ENCODE assay signal across 17 cellular contexts in the genomic region with DNA sequence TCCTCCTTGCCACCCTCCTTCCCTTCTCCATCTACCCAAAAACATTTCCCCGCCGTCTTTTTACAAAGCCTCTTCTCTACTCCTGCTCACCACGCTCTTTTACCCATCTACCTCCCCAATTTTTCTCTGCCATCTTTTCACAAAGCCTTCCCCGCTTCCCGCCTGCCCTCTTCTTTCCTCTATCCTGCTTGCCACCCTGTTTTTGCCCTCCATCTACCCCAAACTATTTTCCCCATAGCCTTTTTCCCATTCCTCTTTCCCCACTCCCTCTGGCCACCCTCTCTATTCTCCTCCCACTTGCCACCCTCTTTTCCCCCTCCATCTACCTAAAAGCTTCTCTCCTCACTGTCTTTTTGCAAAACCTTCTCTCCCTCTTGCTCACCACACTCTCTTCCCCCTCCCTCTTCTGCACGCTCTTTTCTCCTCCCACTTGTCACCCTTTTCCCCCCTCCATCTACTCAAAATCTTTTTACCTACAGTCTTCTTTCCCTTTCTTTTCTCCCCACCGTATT.
"Had no signal": no experiment of that assay in that cellular context is flagged by ENCODE, and none has a peak within 500 bp of the region (broad histone marks: within the 10 kb centered on the region; RNA-seq: fewer than 3 reads in every experiment).

No MANE protein-coding gene starts in this region.

- H3K4me1 ChIP-seq: prostate gland, right lobe of liver, tibial nerve had no signal

- H3K4me3 ChIP-seq: prostate gland, right lobe of liver, tibial nerve had no signal

- H3K27ac Mint-ChIP-seq: activated CD8-positive, alpha-beta memory T cell treated with anti-CD3 and anti-CD28 coated beads, Interleukin-2, amount 10 ng/mL, durations not matched to agents 7 days and 5 days; activated naive CD8-positive, alpha-beta T cell; activated T-cell treated with anti-CD3 and anti-CD28 coated beads, Interleukin-2, amount 50 U/mL, for 24 hours; stimulated activated naive B cell treated with anti-CD40 and anti-IgM and Interleukin-4, amounts not matched to agents 10 μg/mL and 1 μg/mL and 100 μg/mL, for 72 hours; T-cell had no signal

- H3K27me3 ChIP-seq: brain microvascular endothelial cell, right lobe of liver, tibial nerve had no signal

- H3K4me1 Mint-ChIP-seq: stimulated activated naive B cell treated with anti-CD40 and anti-IgM and Interleukin-4, amounts not matched to agents 10 μg/mL and 1 μg/mL and 100 μg/mL, for 72 hours had no signal

- H3K36me3 ChIP-seq: brain microvascular endothelial cell, prostate gland, right lobe of liver, tibial nerve had no signal

- H3K27ac ChIP-seq: brain microvascular endothelial cell, prostate gland, right lobe of liver, tibial nerve had no signal

- DNase-seq: activated CD4-positive, alpha-beta T cell treated with anti-CD3 and anti-CD28 coated beads for 1 hour; activated CD4-positive, alpha-beta T cell treated with anti-CD3 and anti-CD28 coated beads, Interleukin-2, amount 50 U/mL, for 48 hours; activated CD8-positive, alpha-beta memory T cell treated with anti-CD3 and anti-CD28 coated beads, Interleukin-2, amount 10 ng/mL, durations not matched to agents 7 days and 5 days; activated gamma-delta T cell; activated T-cell treated with anti-CD3 and anti-CD28 coated beads, Interleukin-2, amount 50 U/mL, for 24 hours; brain microvascular endothelial cell; cerebellar nuclear complex; midbrain; right lobe of liver; stimulated activated CD4-positive, alpha-beta T cell treated with anti-CD3 and anti-CD28 coated beads, Interleukin-2, amount 100 ng/mL, for 24 hours; stimulated activated naive B cell treated with anti-CD40 and anti-IgM and Interleukin-4, amounts not matched to agents 10 μg/mL and 1 μg/mL and 100 μg/mL, for 72 hours; T-cell; T1000 had no signal

- H3K4me3 Mint-ChIP-seq: activated CD8-positive, alpha-beta memory T cell treated with anti-CD3 and anti-CD28 coated beads, Interleukin-2, amount 10 ng/mL, durations not matched to agents 7 days and 5 days; activated naive CD8-positive, alpha-beta T cell; activated T-cell treated with anti-CD3 and anti-CD28 coated beads, Interleukin-2, amount 50 U/mL, for 24 hours; stimulated activated naive B cell treated with anti-CD40 and anti-IgM and Interleukin-4, amounts not matched to agents 10 μg/mL and 1 μg/mL and 100 μg/mL, for 72 hours; T-cell had no signal

- ATAC-seq: activated CD8-positive, alpha-beta memory T cell treated with anti-CD3 and anti-CD28 coated beads, Interleukin-2, amount 10 ng/mL, durations not matched to agents 7 days and 5 days; esophagus mucosa; right lobe of liver; stimulated activated naive B cell treated with anti-CD40 and anti-IgM and Interleukin-4, amounts not matched to agents 10 μg/mL and 1 μg/mL and 100 μg/mL, for 72 hours; T-cell had no signal

- H3K36me3 Mint-ChIP-seq: activated CD8-positive, alpha-beta memory T cell treated with anti-CD3 and anti-CD28 coated beads, Interleukin-2, amount 10 ng/mL, durations not matched to agents 7 days and 5 days; activated naive CD8-positive, alpha-beta T cell; stimulated activated naive B cell treated with anti-CD40 and anti-IgM and Interleukin-4, amounts not matched to agents 10 μg/mL and 1 μg/mL and 100 μg/mL, for 72 hours; T-cell had no signal

- H3K9me3 ChIP-seq: prostate gland, right lobe of liver, tibial nerve had no signal

- H3K27me3 Mint-ChIP-seq: activated naive CD8-positive, alpha-beta T cell; activated T-cell treated with anti-CD3 and anti-CD28 coated beads, Interleukin-2, amount 50 U/mL, for 24 hours; stimulated activated naive B cell treated with anti-CD40 and anti-IgM and Interleukin-4, amounts not matched to agents 10 μg/mL and 1 μg/mL and 100 μg/mL, for 72 hours; T-cell had no signal

- H3K9me3 Mint-ChIP-seq: activated T-cell treated with anti-CD3 and anti-CD28 coated beads, Interleukin-2, amount 50 U/mL, for 24 hours; stimulated activated naive B cell treated with anti-CD40 and anti-IgM and Interleukin-4, amounts not matched to agents 10 μg/mL and 1 μg/mL and 100 μg/mL, for 72 hours; T-cell had no signal
